Comparison of ENCODE assay signal across 1 cellular context in the genomic region with DNA sequence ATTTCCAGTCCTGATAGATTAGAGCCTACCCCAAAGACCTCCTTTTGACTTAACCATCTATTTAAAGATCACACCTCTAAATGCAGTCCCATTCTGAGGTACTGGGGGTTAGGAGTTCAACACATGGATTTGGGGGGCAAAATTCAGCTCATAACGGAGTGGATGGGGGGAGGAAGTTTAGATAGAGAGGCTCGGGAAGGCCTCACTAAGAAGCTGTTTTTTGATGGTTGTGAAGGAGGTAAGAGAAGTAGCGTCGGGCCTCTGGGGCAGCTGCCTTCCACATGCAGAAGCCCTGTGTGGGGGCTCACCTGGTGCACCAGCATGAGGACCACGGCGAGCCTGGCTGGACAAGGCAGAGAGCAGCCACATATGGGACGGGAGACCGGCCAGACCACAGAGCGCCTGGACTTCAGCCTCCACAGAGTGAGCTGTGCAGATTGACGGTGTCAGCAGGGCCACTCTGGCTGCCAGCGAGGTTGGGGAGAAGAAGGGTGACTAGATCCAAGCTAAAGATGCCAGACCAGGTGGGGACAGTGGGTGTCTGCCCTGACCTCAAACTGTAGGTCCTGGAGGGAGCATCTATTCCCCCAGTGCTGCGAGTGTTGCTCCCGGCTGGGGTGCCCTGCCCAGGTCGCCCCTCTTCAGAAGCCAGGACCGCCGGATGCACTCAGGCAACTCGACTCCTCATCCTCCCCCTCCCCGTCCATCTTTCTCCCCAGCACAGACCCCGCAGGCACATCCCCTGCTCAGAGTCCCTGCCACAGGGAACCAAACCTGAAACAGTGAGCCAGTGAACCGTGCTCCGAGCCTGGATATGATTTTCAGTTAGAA.
TF ChIP-seq lines count a peak whose summit lies in the region.

No MANE protein-coding gene starts in this region.

TF ChIP-seq in IMR-90, 13 proteins besides CTCF, POLR2A, EP300 and RAD21 (continued from another document):
- no peak for TF ChIP-seq MAZ (IDR thresholded peaks at IDR 0.05; ENCODE audit: borderline replicate concordance, low read depth, low read length)
- TF ChIP-seq, protein P1, sequence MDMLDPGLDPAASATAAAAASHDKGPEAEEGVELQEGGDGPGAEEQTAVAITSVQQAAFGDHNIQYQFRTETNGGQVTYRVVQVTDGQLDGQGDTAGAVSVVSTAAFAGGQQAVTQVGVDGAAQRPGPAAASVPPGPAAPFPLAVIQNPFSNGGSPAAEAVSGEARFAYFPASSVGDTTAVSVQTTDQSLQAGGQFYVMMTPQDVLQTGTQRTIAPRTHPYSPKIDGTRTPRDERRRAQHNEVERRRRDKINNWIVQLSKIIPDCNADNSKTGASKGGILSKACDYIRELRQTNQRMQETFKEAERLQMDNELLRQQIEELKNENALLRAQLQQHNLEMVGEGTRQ (IDR thresholded peaks at IDR 0.05; ENCODE audit: low read depth, low read length), result no peak
- TF ChIP-seq CHD1 (IDR thresholded peaks at IDR 0.05; ENCODE audit: low read depth, low read length), result no peak
- TF ChIP-seq MXI1 (IDR thresholded peaks at IDR 0.05; ENCODE audit: borderline replicate concordance, low read depth, low read length), result no peak
- TF ChIP-seq NFE2L2 (IDR thresholded peaks at IDR 0.05; ENCODE audit: low read depth, low read length), result no peak
- TF ChIP-seq SMC3 (IDR thresholded peaks at IDR 0.05; ENCODE audit: low read depth, low read length), result no peak
- TF ChIP-seq BHLHE40 (IDR thresholded peaks at IDR 0.05; ENCODE audit: low read depth, low read length), result no peak
- no peak for TF ChIP-seq RFX5 (IDR thresholded peaks at IDR 0.05; ENCODE audit: low read depth, low read length)
- TF ChIP-seq FOS (IDR thresholded peaks at IDR 0.05; ENCODE audit: low read depth, low read length), result no peak
